12 cellular contexts compared by ENCODE assay signal in the genomic region with DNA sequence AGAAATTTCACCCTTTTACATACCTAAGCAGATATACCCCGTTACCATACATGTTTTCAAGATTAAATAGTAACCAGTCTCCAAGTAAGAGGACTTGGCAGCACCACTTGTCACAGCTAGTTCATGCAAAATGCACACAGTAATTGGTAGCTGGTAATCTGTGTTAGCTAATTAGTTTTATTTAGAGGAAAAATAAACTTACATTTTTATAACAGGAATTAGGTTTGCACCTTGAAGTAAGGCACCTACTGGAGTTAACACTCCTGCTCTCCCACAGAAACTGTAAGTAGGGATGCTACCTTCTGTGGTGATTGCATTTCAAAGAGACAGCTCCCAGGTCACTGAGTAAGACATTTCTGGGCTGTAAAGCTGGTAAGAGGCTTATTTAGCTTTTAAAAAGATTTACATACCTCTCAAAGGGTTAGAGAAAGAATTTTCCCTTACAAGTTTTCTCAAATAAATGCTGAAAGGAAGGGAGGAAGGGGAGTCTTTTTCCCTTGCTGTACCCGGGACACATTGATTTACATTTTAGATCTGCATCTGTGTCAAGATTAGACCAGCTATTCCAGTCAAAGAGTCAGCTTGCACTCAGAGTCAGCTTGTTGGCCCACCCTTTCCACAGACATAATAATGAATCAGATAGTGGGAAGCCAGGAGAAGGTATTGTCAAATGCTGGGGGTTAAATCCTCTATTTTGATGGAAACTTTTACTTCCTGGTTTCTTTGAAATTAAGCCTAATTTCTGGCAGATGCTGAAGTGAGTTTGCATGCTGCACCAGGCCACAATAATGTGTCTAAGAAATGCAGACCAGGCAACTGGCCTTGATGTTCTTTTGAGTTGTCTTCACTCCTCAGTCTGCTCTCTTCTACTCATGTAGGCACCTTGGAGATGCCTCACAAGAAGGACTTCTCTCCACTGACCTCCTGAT.
DNase-seq lines count a peak whose midpoint lies in the region; ATAC-seq and TF ChIP-seq lines count a peak whose summit lies in the region.
"Had no signal": no experiment of that assay in that cellular context is flagged by ENCODE, and none has a peak within 500 bp of the region (broad histone marks: within the 10 kb centered on the region; RNA-seq: fewer than 3 reads in every experiment).

No MANE protein-coding gene starts in this region.

- no peaks in the 10 kb centered on the region for H3K79me2 ChIP-seq in HCT116 (ENCODE audit: insufficient read depth, low read length)

- RAD21 ChIA-PET in HCT116 (lab: Charles Lee; ENCODE audit: low non-redundant PET in 1 of 2, low total read pairs in 2 of 2, uncharacterized antibody in 2 of 2, unreplicated experiment in 2 of 2): interaction anchor here (1.1 to 1.2 kb wide), 2 partner anchors 59 to 60 kb away, joined by 5 to 6 read pairs; no protein-coding TSS in a partner anchor

- CTCF ChIA-PET in A673 (lab: Charles Lee) (no interaction called here), HCT116 (lab: Charles Lee) (interaction anchor here (1.3 to 1.6 kb wide), 2 partner anchors 13 to 77 kb away, joined by 3 to 4 read pairs; a partner anchor contains a TSS)

- H3K9me3 ChIP-seq in A673 (ENCODE audit: low read depth, low read length, poor library complexity, severe bottlenecking): no peaks in the 10 kb centered on the region
- no peaks in the 10 kb centered on the region for H3K9me3 ChIP-seq in HCT116 (ENCODE audit: control insufficient read depth in 1 of 2, insufficient read depth in 1 of 2, low read depth in 1 of 2, low read length in 2 of 2)
- no peaks in the 10 kb centered on the region for H3K9me3 ChIP-seq in lower lobe of right lung

- peak overlapping the region; percentile 73 for H3K4me3 Mint-ChIP-seq in activated T-helper 1 cell treated with anti-CD3 and anti-CD28 coated beads, Interleukin-12 subunit alpha, Interleukin-12 subunit beta, Interleukin-2, Interleukin-4 antibody, amounts not matched to agents 30 ng/mL and 10 ng/mL and 1 ng/mL, durations not matched to agents 14 hours and 24 hours and 36 hours

- peaks cover 54% of the 10 kb centered on the region for H3K4me1 ChIP-seq in A673 (ENCODE audit: insufficient read depth, low read length, poor library complexity, severe bottlenecking)
- peaks cover 39 to 58% of the 10 kb centered on the region in 2 experiments for H3K4me1 ChIP-seq in HCT116 (ENCODE audit: control insufficient read depth in 1 of 2, insufficient read depth in 2 of 2, low read length in 2 of 2)
- peaks cover 32% of the 10 kb centered on the region for H3K4me1 ChIP-seq in lower lobe of right lung

- no peaks in the 10 kb centered on the region for H3K27me3 Mint-ChIP-seq in activated T-helper 1 cell treated with anti-CD3 and anti-CD28 coated beads, Interleukin-12 subunit alpha, Interleukin-12 subunit beta, Interleukin-2, Interleukin-4 antibody, amounts not matched to agents 30 ng/mL and 10 ng/mL and 1 ng/mL, durations not matched to agents 14 hours and 24 hours and 36 hours (ENCODE audit: insufficient read depth)
- H3K27me3 Mint-ChIP-seq: naive B cell had no signal

- TF ChIP-seq RAD21 in HCT116 (IDR thresholded peaks at IDR 0.05; ENCODE audit: low read depth): no peak

- no peaks in the 10 kb centered on the region for H4K20me1 ChIP-seq in HCT116 (ENCODE audit: insufficient read depth)

- H3K4me3 ChIP-seq in A673 (ENCODE audit: low read depth, low read length, poor library complexity, severe bottlenecking) (no peak overlapping the region), HCT116 (replicated peaks in 1 of 2; ENCODE audit: low read depth in 1 of 2, low read length in 2 of 2) (no peak overlapping the region), lower lobe of right lung (no peak overlapping the region)

- TF ChIP-seq CTCF in A673 (conservative IDR thresholded peaks at IDR 0.05; ENCODE audit: low read depth, low read length): no peak
- no peak for TF ChIP-seq CTCF in HCT116 (IDR thresholded peaks at IDR 0.05 in 2 of 3, conservative IDR thresholded peaks at IDR 0.05 in 1 of 3; ENCODE audit: borderline replicate concordance in 1 of 3, insufficient read depth in 1 of 3, low read depth in 2 of 3, low read length in 2 of 3)
- no peak for TF ChIP-seq CTCF in lower lobe of right lung (IDR thresholded peaks at IDR 0.05)

- no peaks in the 10 kb centered on the region for H3K36me3 ChIP-seq in A673 (ENCODE audit: insufficient read depth, low read length, poor library complexity, severe bottlenecking)
- H3K36me3 ChIP-seq in HCT116 (ENCODE audit: control insufficient read depth in 1 of 2, insufficient read depth in 2 of 2, low read length in 2 of 2): no peaks in the 10 kb centered on the region
- no peaks in the 10 kb centered on the region for H3K36me3 ChIP-seq in lower lobe of right lung

- H3K27ac Mint-ChIP-seq in activated T-helper 1 cell treated with anti-CD3 and anti-CD28 coated beads, Interleukin-12 subunit alpha, Interleukin-12 subunit beta, Interleukin-2, Interleukin-4 antibody, amounts not matched to agents 30 ng/mL and 10 ng/mL and 1 ng/mL, durations not matched to agents 14 hours and 24 hours and 36 hours: peak overlapping the region; percentile 94

- no peaks in the 10 kb centered on the region for H3K36me3 Mint-ChIP-seq in activated T-helper 1 cell treated with anti-CD3 and anti-CD28 coated beads, Interleukin-12 subunit alpha, Interleukin-12 subunit beta, Interleukin-2, Interleukin-4 antibody, amounts not matched to agents 30 ng/mL and 10 ng/mL and 1 ng/mL, durations not matched to agents 14 hours and 24 hours and 36 hours (ENCODE audit: low read depth)
- H3K36me3 Mint-ChIP-seq: naive B cell had no signal

- TF ChIP-seq POLR2A in HCT116 (IDR thresholded peaks at IDR 0.05; ENCODE audit: borderline replicate concordance, extremely low read depth, insufficient read depth, insufficient read length): no peak

- intact Hi-C loops in A673 (cut with micrococcal nuclease; ENCODE audit: unreplicated experiment): no loop called here
- intact Hi-C loops in HCT116 (cut with micrococcal nuclease): loop anchor here (5.0 kb wide), 2 partner anchors 60 to 80 kb away; a partner anchor contains a TSS
- intact Hi-C loops in activated T-helper 1 cell treated with anti-CD3 and anti-CD28 coated beads, Interleukin-12 subunit alpha, Interleukin-12 subunit beta, Interleukin-2, Interleukin-4 antibody, amounts not matched to agents 30 ng/mL and 10 ng/mL and 1 ng/mL, durations not matched to agents 14 hours and 24 hours and 36 hours (cut with micrococcal nuclease): no loop called here
- intact Hi-C loops in lower lobe of right lung (cut with DNase I): no loop called here

- H3K9me3 Mint-ChIP-seq in activated T-helper 1 cell treated with anti-CD3 and anti-CD28 coated beads, Interleukin-12 subunit alpha, Interleukin-12 subunit beta, Interleukin-2, Interleukin-4 antibody, amounts not matched to agents 30 ng/mL and 10 ng/mL and 1 ng/mL, durations not matched to agents 14 hours and 24 hours and 36 hours: no peaks in the 10 kb centered on the region
- H3K9me3 Mint-ChIP-seq: naive B cell had no signal

- H3K4me1 Mint-ChIP-seq in activated T-helper 1 cell treated with anti-CD3 and anti-CD28 coated beads, Interleukin-12 subunit alpha, Interleukin-12 subunit beta, Interleukin-2, Interleukin-4 antibody, amounts not matched to agents 30 ng/mL and 10 ng/mL and 1 ng/mL, durations not matched to agents 14 hours and 24 hours and 36 hours (ENCODE audit: low read depth): peaks cover 62% of the 10 kb centered on the region

- no peaks in the 10 kb centered on the region for H3K9me2 ChIP-seq in HCT116 (ENCODE audit: insufficient read depth)

- no TSS peak for BruUV-seq in A673 (replicated peaks; lab: Mats Ljungman, UMichigan)
- no TSS peak for BruUV-seq in HCT116 (replicated peaks; lab: Mats Ljungman, UMichigan)

- POLR2A ChIA-PET in A673 (lab: Charles Lee; ENCODE audit: low non-redundant PET): no interaction called here
- POLR2A ChIA-PET in HCT116 (lab: Charles Lee): interaction anchor here (0.9 to 4.7 kb wide), 5 partner anchors 10 to 77 kb away, joined by 3 to 37 read pairs (median 13); a partner anchor contains a TSS

- no peak for ATAC-seq in HCT116
- ATAC-seq in lower lobe of right lung: no peak
- no peak for ATAC-seq in HG03565 (IDR thresholded peaks at IDR 0.05; ENCODE audit: unreplicated experiment)
- no peak for ATAC-seq in GM21737 (IDR thresholded peaks at IDR 0.05; ENCODE audit: unreplicated experiment)

- peak overlapping the region; percentile 41; the same call in 1 of the 2 replicates for H3K9ac ChIP-seq in HCT116 (ENCODE audit: low read length)

- H3K27ac ChIP-seq in A673 (ENCODE audit: low read depth, low read length, poor library complexity, severe bottlenecking) (peak overlapping the region; percentile 65), HCT116 (ENCODE audit: low read depth, low read length) (peak overlapping the region; percentile 44; the same call in 1 of the 2 replicates), lower lobe of right lung (peak overlapping the region; percentile 86)

- H3K27me3 ChIP-seq in A673 (replicated peaks; ENCODE audit: insufficient read depth, low read depth, low read length, poor library complexity) (no peaks in the 10 kb centered on the region), HCT116 (ENCODE audit: insufficient read depth, low read length) (no peaks in the 10 kb centered on the region), lower lobe of right lung (ENCODE audit: low read depth) (no peaks in the 10 kb centered on the region)

- no peak for DNase-seq in A673 (ENCODE audit: low spot score)
- no peak for DNase-seq in HCT116 (ENCODE audit: low read depth, low spot score)
- DNase-seq in activated T-helper 1 cell treated with anti-CD3 and anti-CD28 coated beads, Interleukin-12 subunit alpha, Interleukin-12 subunit beta, Interleukin-2, Interleukin-4 antibody, amounts not matched to agents 30 ng/mL and 10 ng/mL and 1 ng/mL, durations not matched to agents 14 hours and 24 hours and 36 hours (ENCODE audit: low spot score): no peak
- DNase-seq in lower lobe of right lung: no peak
- DNase-seq in SKM-1 (lab: John Stamatoyannopoulos, UW; ENCODE audit: unreplicated experiment): no peak
- no peak for DNase-seq in NCI-H2029 treated with DMSO at 0.1 percent for 48 hours (lab: John Stamatoyannopoulos, UW)
- DNase-seq: activated CD4-positive, CD25-positive, alpha-beta regulatory T cell; erythroblast; naive B cell; NCI-H1048 had no signal

- peak overlapping the region; percentile 83 for H2AFZ ChIP-seq in HCT116 (ENCODE audit: low read depth, low read length, poor library complexity, severe bottlenecking)

- peak overlapping the region; percentile 73 for H3K4me2 ChIP-seq in HCT116 (ENCODE audit: low read length)

TF ChIP-seq in HCT116, 20 proteins besides CTCF, POLR2A, EP300 and RAD21:
- TF ChIP-seq ELF1 (IDR thresholded peaks at IDR 0.05; ENCODE audit: borderline replicate concordance, low read depth) (no peak), ZFX (IDR thresholded peaks at IDR 0.05) (no peak)
